8 cellular contexts compared by ENCODE assay signal in genomic region chr5:53777864-53778618, GRCh38.
A peak's percentile ranks its signal among the peaks of the same experiment; 100 is the strongest.
DNase-seq lines count a peak whose midpoint lies in the region; ATAC-seq and TF ChIP-seq lines count a peak whose summit lies in the region.
"Had no signal": no experiment of that assay in that cellular context is flagged by ENCODE, and none has a peak within 500 bp of the region (broad histone marks: within the 10 kb centered on the region; RNA-seq: fewer than 3 reads in every experiment).

No MANE protein-coding gene starts in this region.

- H3K4me3 ChIP-seq in Caco-2 (ENCODE audit: low read depth, low read length), result no peak overlapping the region

- H3K9me3 Mint-ChIP-seq in Caco-2 (ENCODE audit: unreplicated experiment), result peaks cover 19% of the 10 kb centered on the region
- H3K9me3 Mint-ChIP-seq: nephron had no signal

- H3K9me3 ChIP-seq in Caco-2, result no peaks in the 10 kb centered on the region; the same call in 1 of the 2 replicates

- BruUV-seq in Caco-2 (replicated peaks; lab: Mats Ljungman, UMichigan), result no TSS peak

- TF ChIP-seq CTCF in Caco-2 (IDR thresholded peaks at IDR 0.05; ENCODE audit: insufficient read depth in 1 of 2, low read depth in 1 of 2, low read length in 1 of 2, severe bottlenecking in 1 of 2, unreplicated experiment in 1 of 2), result no peak

- peak; percentile 61 for ATAC-seq in GM18907 (IDR thresholded peaks at IDR 0.05; ENCODE audit: unreplicated experiment)
- peak; percentile 74 for ATAC-seq in GM21526 (IDR thresholded peaks at IDR 0.05; ENCODE audit: low FRiP score, unreplicated experiment)
- peak; percentile 63 for ATAC-seq in HG03378 (IDR thresholded peaks at IDR 0.05; ENCODE audit: unreplicated experiment)
- peak; percentile 35 for ATAC-seq in left lobe of liver

- peaks cover 37% of the 10 kb centered on the region for H3K4me1 Mint-ChIP-seq in Caco-2 (ENCODE audit: low read depth, unreplicated experiment)

- no peaks in the 10 kb centered on the region for H3K27me3 Mint-ChIP-seq in Caco-2 (ENCODE audit: insufficient read depth, unreplicated experiment)

- intact Hi-C loops in Caco-2 (cut with micrococcal nuclease; ENCODE audit: unreplicated experiment), result no loop called here

- CTCF ChIA-PET in Caco-2 (lab: Charles Lee), result no interaction called here

- DNase-seq in left lobe of liver (ENCODE audit: low spot score) (no peak), Caco-2 (no peak), NOMO-1 treated with DMSO at 0.1 percent for 48 hours (lab: John Stamatoyannopoulos, UW; ENCODE audit: unreplicated experiment) (no peak)
- DNase-seq in stimulated activated CD4-positive, alpha-beta T cell treated with anti-CD3 and anti-CD28 coated beads, Interleukin-12 subunit alpha, Interleukin-12 subunit beta, amount 100 ng/mL, for 4 hours, result no peak

- POLR2A ChIA-PET in Caco-2 (lab: Charles Lee), result no interaction called here

- H3K4me3 Mint-ChIP-seq in Caco-2 (ENCODE audit: unreplicated experiment), result no peak overlapping the region
- H3K4me3 Mint-ChIP-seq: nephron had no signal

- no peaks in the 10 kb centered on the region for H3K27me3 ChIP-seq in Caco-2 (replicated peaks; ENCODE audit: control insufficient read depth, insufficient read depth, low read length)

- H3K27ac Mint-ChIP-seq in Caco-2 (ENCODE audit: unreplicated experiment), result no peak overlapping the region
- H3K27ac Mint-ChIP-seq: nephron had no signal

- no peaks in the 10 kb centered on the region for H3K36me3 ChIP-seq in Caco-2 (ENCODE audit: control insufficient read depth, insufficient read depth, low read length)

- peaks cover 26% of the 10 kb centered on the region for H3K4me1 ChIP-seq in Caco-2

- no peaks in the 10 kb centered on the region for H3K36me3 Mint-ChIP-seq in Caco-2 (ENCODE audit: insufficient read depth, unreplicated experiment)
